Comparison of ENCODE assay signal across 1 cellular context in genomic region chr15:67902579-67902979, GRCh38.
A peak's percentile ranks its signal among the peaks of the same experiment; 100 is the strongest.
TF ChIP-seq lines count a peak whose summit lies in the region.

No MANE protein-coding gene starts in this region.

TF ChIP-seq in H1, 55 proteins besides CTCF, POLR2A, EP300 and RAD21:
- TF ChIP-seq BACH1 (IDR thresholded peaks at IDR 0.05; ENCODE audit: low read length) (0 out of 2 replicates have a peak, but pooled peaks have one; percentile 9), SP1 (IDR thresholded peaks at IDR 0.05; ENCODE audit: low read depth, low read length) (no peak)
